Comparison of ENCODE assay signal across 8 cellular contexts in the genomic region with DNA sequence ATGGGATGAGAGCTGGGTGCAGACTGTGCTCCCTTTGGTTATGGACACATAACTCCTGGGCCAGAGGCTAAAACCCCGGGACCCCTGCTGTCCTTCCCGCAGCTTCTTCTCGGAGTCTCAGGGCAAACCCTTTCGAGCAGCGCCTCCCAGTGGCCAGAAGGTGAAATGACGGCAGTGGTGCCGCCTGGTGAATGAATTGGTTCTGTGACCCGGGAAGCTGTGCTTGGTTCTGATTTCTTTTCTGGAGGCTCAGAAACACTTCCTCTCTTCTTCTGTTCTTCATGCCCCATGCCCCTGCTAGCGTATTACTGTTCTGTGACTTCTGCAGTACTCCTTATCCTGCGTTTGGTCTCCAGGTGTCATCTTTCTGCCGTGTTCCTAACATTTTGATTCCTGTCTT.
A peak's percentile ranks its signal among the peaks of the same experiment; 100 is the strongest.
DNase-seq lines count a peak whose midpoint lies in the region; TF ChIP-seq lines count a peak whose summit lies in the region.
"Not testable (repeated sequence)": the region's sequence is repeated elsewhere in the genome, so short reads cannot be mapped to it uniquely, and the experiment has no call there.

No MANE protein-coding gene starts in this region.

- intact Hi-C loops in activated naive CD4-positive, alpha-beta T cell treated with anti-CD3 and anti-CD28 coated beads for 36 hours (cut with micrococcal nuclease): loop anchor here (10.0 kb wide), 1 partner anchor 606 kb away; no protein-coding TSS in a partner anchor

- not testable (repeated sequence) for H3K9me3 Mint-ChIP-seq in activated naive CD4-positive, alpha-beta T cell treated with anti-CD3 and anti-CD28 coated beads for 36 hours

- H3K36me3 Mint-ChIP-seq in activated naive CD4-positive, alpha-beta T cell treated with anti-CD3 and anti-CD28 coated beads for 36 hours (ENCODE audit: low read depth): not testable (repeated sequence)

- H3K4me1 Mint-ChIP-seq in activated naive CD4-positive, alpha-beta T cell treated with anti-CD3 and anti-CD28 coated beads for 36 hours (ENCODE audit: low read depth): not testable (repeated sequence)

- H3K27ac ChIP-seq in 22Rv1: not testable (repeated sequence)

- TF ChIP-seq CTCF in 22Rv1 (IDR thresholded peaks at IDR 0.05): peak; percentile 94
- TF ChIP-seq CTCF in GM12864 (IDR thresholded peaks at IDR 0.05; ENCODE audit: low read depth, low read length, missing control alignments): peak; percentile 58
- peak; percentile 35 for TF ChIP-seq CTCF in fibroblast of the aortic adventitia (IDR thresholded peaks at IDR 0.05; ENCODE audit: insufficient read depth, low read length)

- CTCF ChIA-PET in activated naive CD4-positive, alpha-beta T cell treated with anti-CD3 and anti-CD28 coated beads for 36 hours (lab: Charles Lee): interaction anchor here (0.6 kb wide), 1 partner anchor 72 kb away, joined by 3 read pairs; no protein-coding TSS in a partner anchor

- H3K27ac Mint-ChIP-seq in activated naive CD4-positive, alpha-beta T cell treated with anti-CD3 and anti-CD28 coated beads for 36 hours: not testable (repeated sequence)

- not testable (repeated sequence) for H3K27me3 Mint-ChIP-seq in activated naive CD4-positive, alpha-beta T cell treated with anti-CD3 and anti-CD28 coated beads for 36 hours (ENCODE audit: low read depth)

- H3K4me3 Mint-ChIP-seq in activated naive CD4-positive, alpha-beta T cell treated with anti-CD3 and anti-CD28 coated beads for 36 hours: not testable (repeated sequence)

- not testable (repeated sequence) for DNase-seq in GM12864 (ENCODE audit: low read depth); fibroblast of the aortic adventitia (ENCODE audit: low read depth)
- DNase-seq in NCI-H2196 (lab: John Stamatoyannopoulos, UW; ENCODE audit: unreplicated experiment) (peak; percentile 28), midbrain (lab: John Stamatoyannopoulos, UW) (peak; percentile 13)
- DNase-seq in activated CD4-positive, alpha-beta T cell treated with anti-CD3 and anti-CD28 coated beads for 4 hours: peak; percentile 6 to 29
- DNase-seq in activated naive CD4-positive, alpha-beta T cell treated with anti-CD3 and anti-CD28 coated beads for 36 hours: peak; percentile 64
- DNase-seq in stimulated activated CD4-positive, alpha-beta T cell treated with anti-CD3 and anti-CD28 coated beads, Interleukin-1b, Interleukin-23, amount 100 ng/mL, for 1 hour (ENCODE audit: low read depth in 2 of 2): peak; percentile 2 to 7

- not testable (repeated sequence) for H3K4me3 ChIP-seq in GM12864 (ENCODE audit: low read depth, low read length); fibroblast of the aortic adventitia (ENCODE audit: low read depth, low read length)

Comparison
In these comparisons a context has a peak if more than half of its experiments do, and no peak if none do; other contexts are left out.
1. CTCF ChIP-seq: peak in every context shown above with its lines; median percentile 94 in 22Rv1; 58 in GM12864; 35 in fibroblast of the aortic adventitia.